In genomic region chr1:211487082-211487481, GRCh38 we compare ENCODE assay signal across 21 cellular contexts. TPM values are rescaled to one million over a fixed set of nuclear protein-coding genes. Genes with fewer than 3 reads are reported as not detected.
DNase-seq lines count a peak whose midpoint lies in the region; ATAC-seq and TF ChIP-seq lines count a peak whose summit lies in the region.
"Had no signal": no experiment of that assay in that cellular context is flagged by ENCODE, and none has a peak within 500 bp of the region (broad histone marks: within the 10 kb centered on the region; RNA-seq: fewer than 3 reads in every experiment).

No MANE protein-coding gene starts in this region.

- H3K27ac Mint-ChIP-seq in nephron progenitor cell: no peak overlapping the region
- no peak overlapping the region for H3K27ac Mint-ChIP-seq in stimulated activated memory B cell treated with anti-CD40 and anti-IgM and Interleukin-4, amounts not matched to agents 10 μg/mL and 1 μg/mL and 100 μg/mL, for 72 hours
- H3K27ac Mint-ChIP-seq: CD4-positive, alpha-beta T cell; GM23338; HFFc6; IgD-negative memory B cell had no signal

- intact Hi-C loops in cardiac septum (cut with DNase I): no loop called here
- intact Hi-C loops in Right ventricle myocardium superior (cut with DNase I): no loop called here

- DNase-seq in cardiac septum (ENCODE audit: low spot score): peak; percentile 49
- DNase-seq in Right ventricle myocardium superior: no peak
- DNase-seq in NCI-H82 treated with DMSO at 0.1 percent for 48 hours (lab: John Stamatoyannopoulos, UW; ENCODE audit: unreplicated experiment): peak; percentile 96
- DNase-seq in mesenteric fat pad (ENCODE audit: low spot score): peak; percentile 18
- DNase-seq in nephron progenitor cell: no peak
- no peak for DNase-seq in GM10266 (ENCODE audit: extremely low spot score)
- DNase-seq: ACHN; BE2C; C1 segment of cervical spinal cord; CD4-positive, alpha-beta T cell; DMS153; DMS79; GDM1; H7; HFFc6 had no signal

- no peaks in the 10 kb centered on the region for H3K9me3 Mint-ChIP-seq in nephron progenitor cell
- H3K9me3 Mint-ChIP-seq in stimulated activated memory B cell treated with anti-CD40 and anti-IgM and Interleukin-4, amounts not matched to agents 10 μg/mL and 1 μg/mL and 100 μg/mL, for 72 hours: no peaks in the 10 kb centered on the region
- H3K9me3 Mint-ChIP-seq: CD4-positive, alpha-beta T cell; GM23338; HFFc6; IgD-negative memory B cell had no signal

- ATAC-seq in Right ventricle myocardium superior (ENCODE audit: poor library complexity): no peak
- ATAC-seq in stimulated activated memory B cell treated with anti-CD40 and anti-IgM and Interleukin-4, amounts not matched to agents 10 μg/mL and 1 μg/mL and 100 μg/mL, for 72 hours: no peak
- ATAC-seq: GM23338, HCT116 had no signal

- no peaks in the 10 kb centered on the region for H3K36me3 Mint-ChIP-seq in nephron progenitor cell (ENCODE audit: low read depth)
- H3K36me3 Mint-ChIP-seq in stimulated activated memory B cell treated with anti-CD40 and anti-IgM and Interleukin-4, amounts not matched to agents 10 μg/mL and 1 μg/mL and 100 μg/mL, for 72 hours: no peaks in the 10 kb centered on the region
- H3K36me3 Mint-ChIP-seq: IgD-negative memory B cell had no signal

- peaks cover 47% of the 10 kb centered on the region for H3K4me1 Mint-ChIP-seq in nephron progenitor cell
- no peaks in the 10 kb centered on the region for H3K4me1 Mint-ChIP-seq in stimulated activated memory B cell treated with anti-CD40 and anti-IgM and Interleukin-4, amounts not matched to agents 10 μg/mL and 1 μg/mL and 100 μg/mL, for 72 hours
- H3K4me1 Mint-ChIP-seq: IgD-negative memory B cell had no signal

- H3K27me3 Mint-ChIP-seq in nephron progenitor cell (ENCODE audit: low read depth, poor library complexity): peaks cover 7% of the 10 kb centered on the region
- H3K27me3 Mint-ChIP-seq in stimulated activated memory B cell treated with anti-CD40 and anti-IgM and Interleukin-4, amounts not matched to agents 10 μg/mL and 1 μg/mL and 100 μg/mL, for 72 hours: peaks cover 10% of the 10 kb centered on the region
- H3K27me3 Mint-ChIP-seq: CD4-positive, alpha-beta T cell had no signal

- TF ChIP-seq CTCF in nephron progenitor cell (IDR thresholded peaks at IDR 0.05): no peak
- TF ChIP-seq CTCF in GM10266 (IDR thresholded peaks at IDR 0.05; ENCODE audit: control insufficient read depth, insufficient read depth, low read depth, missing control alignments): no peak

- H3K4me3 Mint-ChIP-seq in nephron progenitor cell: no peak overlapping the region
- no peak overlapping the region for H3K4me3 Mint-ChIP-seq in stimulated activated memory B cell treated with anti-CD40 and anti-IgM and Interleukin-4, amounts not matched to agents 10 μg/mL and 1 μg/mL and 100 μg/mL, for 72 hours
- H3K4me3 Mint-ChIP-seq: CD4-positive, alpha-beta T cell; GM23338; HFFc6; IgD-negative memory B cell had no signal

RNA-seq across cellular contexts. Expression of gene RD3, which starts 4.9 kb away (rescaled TPM):
- total RNA-seq in cardiac septum (not detected), Right ventricle myocardium superior (not detected), mesenteric fat pad (0.19 TPM)
- total RNA-seq: Caco-2; CD4-positive, alpha-beta T cell; Daoy; H7; HFFc6 had no signal

Comparison
In these comparisons a context has a peak if more than half of its experiments do, and no peak if none do; other contexts are left out.
1. DNase-seq: peak in cardiac septum (single experiment), NCI-H82 treated with DMSO at 0.1 percent for 48 hours (single experiment) and mesenteric fat pad (single experiment); none in Right ventricle myocardium superior (single experiment), nephron progenitor cell (single experiment) and GM10266 (single experiment).